Comparison of ENCODE assay signal across 1 cellular context in the genomic region with DNA sequence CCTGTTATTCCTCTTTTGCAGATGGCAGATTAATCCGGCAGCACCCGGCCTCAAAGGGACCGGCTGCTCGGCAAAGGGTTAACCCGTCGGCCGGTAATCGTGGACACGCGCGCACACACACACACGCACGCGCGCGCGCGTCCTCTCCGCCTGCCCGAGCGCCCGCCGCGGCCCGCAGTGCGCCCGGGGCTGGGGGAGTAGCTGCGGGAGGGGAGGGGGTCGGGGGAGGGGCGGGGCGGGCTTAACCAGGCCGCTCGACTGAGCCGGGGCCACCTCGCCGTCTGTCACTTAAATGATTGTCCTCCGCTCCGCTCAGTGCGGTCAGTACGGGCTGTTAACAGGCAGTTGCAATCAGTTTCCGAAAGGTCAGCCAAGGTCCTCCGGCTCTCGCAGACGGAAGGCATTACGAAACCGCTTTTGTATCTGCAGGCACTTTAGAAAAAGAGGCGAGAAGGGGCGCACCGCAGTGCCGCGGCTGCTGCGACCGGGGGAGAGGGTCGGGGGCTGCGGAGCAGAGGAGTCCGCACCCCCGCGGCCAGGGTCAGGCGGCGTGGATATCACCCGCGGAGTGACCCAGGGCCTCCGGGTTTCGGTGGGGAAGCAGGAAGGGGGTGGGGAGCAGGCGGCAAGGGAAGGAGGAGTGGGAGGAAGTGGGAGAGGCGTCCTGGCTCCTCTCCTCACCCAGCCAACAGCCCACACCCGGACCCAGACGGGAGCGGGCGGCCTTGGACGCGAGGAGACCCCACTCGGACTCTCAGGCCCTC.
TF ChIP-seq lines count a peak whose summit lies in the region.

No MANE protein-coding gene starts in this region.

TF ChIP-seq in K562, 482 proteins besides CTCF, POLR2A, EP300 and RAD21 (continued from another document):
- TF ChIP-seq, protein P1, sequence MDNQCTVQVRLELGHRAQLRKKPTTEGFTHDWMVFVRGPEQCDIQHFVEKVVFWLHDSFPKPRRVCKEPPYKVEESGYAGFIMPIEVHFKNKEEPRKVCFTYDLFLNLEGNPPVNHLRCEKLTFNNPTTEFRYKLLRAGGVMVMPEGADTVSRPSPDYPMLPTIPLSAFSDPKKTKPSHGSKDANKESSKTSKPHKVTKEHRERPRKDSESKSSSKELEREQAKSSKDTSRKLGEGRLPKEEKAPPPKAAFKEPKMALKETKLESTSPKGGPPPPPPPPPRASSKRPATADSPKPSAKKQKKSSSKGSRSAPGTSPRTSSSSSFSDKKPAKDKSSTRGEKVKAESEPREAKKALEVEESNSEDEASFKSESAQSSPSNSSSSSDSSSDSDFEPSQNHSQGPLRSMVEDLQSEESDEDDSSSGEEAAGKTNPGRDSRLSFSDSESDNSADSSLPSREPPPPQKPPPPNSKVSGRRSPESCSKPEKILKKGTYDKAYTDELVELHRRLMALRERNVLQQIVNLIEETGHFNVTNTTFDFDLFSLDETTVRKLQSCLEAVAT (IDR thresholded peaks at IDR 0.05): peak in 1 of 2 experiments; percentile 68; a peak in 2 of 4 replicates
- TF ChIP-seq CXXC5 (CRISPR knock-in tag; IDR thresholded peaks at IDR 0.05) (peak; percentile 71; the same call in 1 of the 2 replicates), XRCC5 (IDR thresholded peaks at IDR 0.05; ENCODE audit: low read depth, low read length) (0 out of 2 replicates have a peak, but pooled peaks have one; percentile 20), RNF2 (IDR thresholded peaks at IDR 0.05) (peak; percentile 90), ZNF274 (IDR thresholded peaks at IDR 0.05; ENCODE audit: borderline replicate concordance, low read depth, low read length) (no peak), ARID1B (IDR thresholded peaks at IDR 0.05) (peak; percentile 70), TAF9B (IDR thresholded peaks at IDR 0.05; ENCODE audit: partially characterized antibody) (peak; percentile 25), SAP30 (IDR thresholded peaks at IDR 0.05; ENCODE audit: borderline replicate concordance, insufficient read depth, low read depth, low read length, poor library complexity, severe bottlenecking) (no peak), UBTF (IDR thresholded peaks at IDR 0.05; ENCODE audit: borderline replicate concordance in 1 of 2, low read depth in 2 of 2, low read length in 2 of 2) (peak in 1 of 2 experiments; percentile 85; a peak in 2 of 4 replicates), MTA3 (IDR thresholded peaks at IDR 0.05; ENCODE audit: borderline replicate concordance) (0 out of 2 replicates have a peak, but pooled peaks have one; percentile 14), TOE1 (IDR thresholded peaks at IDR 0.05; ENCODE audit: borderline replicate concordance) (0 out of 2 replicates have a peak, but pooled peaks have one; percentile 27), TOE1 (CRISPR knock-in tag; IDR thresholded peaks at IDR 0.05; ENCODE audit: borderline replicate concordance, low read depth) (no peak), HMBOX1 (IDR thresholded peaks at IDR 0.05) (no peak), TRIM24 (IDR thresholded peaks at IDR 0.05) (0 out of 4 replicates have a peak, but pooled peaks of 1 of the 2 experiments have one; percentile 59), ATF3 (IDR thresholded peaks at IDR 0.05) (peak; percentile 50; the same call in 1 of the 2 replicates), ATF3 (CRISPR knock-in tag; conservative IDR thresholded peaks at IDR 0.05) (no peak), SOX6 (IDR thresholded peaks at IDR 0.05) (0 out of 2 replicates have a peak, but pooled peaks have one; percentile 38), TCF3 (CRISPR knock-in tag; IDR thresholded peaks at IDR 0.05) (peak; percentile 57), ZKSCAN1 (IDR thresholded peaks at IDR 0.05; ENCODE audit: low read depth, low read length) (0 out of 2 replicates have a peak, but pooled peaks have one; percentile 7), HDAC1 (IDR thresholded peaks at IDR 0.05) (0 out of 4 replicates have a peak, but pooled peaks of 1 of the 2 experiments have one; percentile 21), ATF7 (IDR thresholded peaks at IDR 0.05) (peak; percentile 71), ZFX (CRISPR knock-in tag; IDR thresholded peaks at IDR 0.05) (peak; percentile 37), NCOA1 (IDR thresholded peaks at IDR 0.05; ENCODE audit: low read depth) (peak; percentile 66), HEY1 (CRISPR knock-in tag; IDR thresholded peaks at IDR 0.05; ENCODE audit: borderline replicate concordance) (0 out of 2 replicates have a peak, but pooled peaks have one; percentile 72), CEBPG (CRISPR knock-in tag; IDR thresholded peaks at IDR 0.05) (peak; percentile 81), CEBPG (tag; conservative IDR thresholded peaks at IDR 0.05 in 1 of 2, IDR thresholded peaks at IDR 0.05 in 1 of 2) (peak; percentile 83 to 84), KDM1A (IDR thresholded peaks at IDR 0.05) (peak; percentile 77 to 83), MBD2 (IDR thresholded peaks at IDR 0.05; ENCODE audit: borderline replicate concordance, low read depth) (no peak; the same call in 1 of the 2 replicates), POLR2B (IDR thresholded peaks at IDR 0.05; ENCODE audit: low read depth, partially characterized antibody) (peak; percentile 47), MAZ (CRISPR knock-in tag; conservative IDR thresholded peaks at IDR 0.05 in 1 of 2, IDR thresholded peaks at IDR 0.05 in 1 of 2) (no peak), EGR1 (conservative IDR thresholded peaks at IDR 0.05) (peak; percentile 76)
- TF ChIP-seq, protein P2, sequence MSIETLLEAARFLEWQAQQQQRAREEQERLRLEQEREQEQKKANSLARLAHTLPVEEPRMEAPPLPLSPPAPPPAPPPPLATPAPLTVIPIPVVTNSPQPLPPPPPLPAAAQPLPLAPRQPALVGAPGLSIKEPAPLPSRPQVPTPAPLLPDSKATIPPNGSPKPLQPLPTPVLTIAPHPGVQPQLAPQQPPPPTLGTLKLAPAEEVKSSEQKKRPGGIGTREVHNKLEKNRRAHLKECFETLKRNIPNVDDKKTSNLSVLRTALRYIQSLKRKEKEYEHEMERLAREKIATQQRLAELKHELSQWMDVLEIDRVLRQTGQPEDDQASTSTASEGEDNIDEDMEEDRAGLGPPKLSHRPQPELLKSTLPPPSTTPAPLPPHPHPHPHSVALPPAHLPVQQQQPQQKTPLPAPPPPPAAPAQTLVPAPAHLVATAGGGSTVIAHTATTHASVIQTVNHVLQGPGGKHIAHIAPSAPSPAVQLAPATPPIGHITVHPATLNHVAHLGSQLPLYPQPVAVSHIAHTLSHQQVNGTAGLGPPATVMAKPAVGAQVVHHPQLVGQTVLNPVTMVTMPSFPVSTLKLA (conservative IDR thresholded peaks at IDR 0.05): 0 out of 4 replicates have a peak, but pooled peaks of 1 of the 2 experiments have one; percentile 25
